32 cellular contexts compared by ENCODE assay signal in genomic region chr1:52266507-52266906, GRCh38.
"Had no signal": no experiment of that assay in that cellular context is flagged by ENCODE, and none has a peak within 500 bp of the region (broad histone marks: within the 10 kb centered on the region; RNA-seq: fewer than 3 reads in every experiment).

No MANE protein-coding gene starts in this region.

- H3K27ac ChIP-seq: adrenal gland, body of pancreas, esophagus squamous epithelium, gastroesophageal sphincter, heart right ventricle had no signal

- H3K9me3 ChIP-seq: adrenal gland, body of pancreas, esophagus squamous epithelium, gastroesophageal sphincter, heart right ventricle had no signal

- H3K36me3 ChIP-seq: adrenal gland had no signal

- ATAC-seq: activated CD8-positive, alpha-beta memory T cell treated with anti-CD3 and anti-CD28 coated beads, Interleukin-2, amount 10 ng/mL, durations not matched to agents 7 days and 5 days; activated CD8-positive, alpha-beta T cell treated with anti-CD3 and anti-CD28 coated beads, Interleukin-2, amount 10 ng/mL, durations not matched to agents 7 days and 5 days; activated naive CD8-positive, alpha-beta T cell treated with anti-CD3 and anti-CD28 coated beads, Interleukin-2, amount 50 U/mL, for 24 hours; body of pancreas; effector memory CD8-positive, alpha-beta T cell; gastroesophageal sphincter; heart right ventricle; T-helper 17 cell had no signal

- H3K4me1 ChIP-seq: adrenal gland had no signal

- H3K27ac Mint-ChIP-seq: activated CD4-positive, alpha-beta memory T cell treated with anti-CD3 and anti-CD28 coated beads for 36 hours; activated CD4-positive, alpha-beta T cell treated with anti-CD3 and anti-CD28 coated beads, Interleukin-2, amount 10 ng/mL, durations not matched to agents 24 days and 14 days; activated CD8-positive, alpha-beta memory T cell treated with anti-CD3 and anti-CD28 coated beads, Interleukin-2, amount 10 ng/mL, durations not matched to agents 7 days and 5 days; activated CD8-positive, alpha-beta T cell treated with anti-CD3 and anti-CD28 coated beads, Interleukin-2, amount 10 ng/mL, durations not matched to agents 7 days and 5 days; activated naive CD4-positive, alpha-beta T cell treated with anti-CD3 and anti-CD28 coated beads for 36 hours; activated naive CD4-positive, alpha-beta T cell treated with anti-CD3 and anti-CD28 coated beads, Interleukin-2, amount 50 U/mL, for 24 hours; activated naive CD8-positive, alpha-beta T cell treated with anti-CD3 and anti-CD28 coated beads for 36 hours; activated naive CD8-positive, alpha-beta T cell treated with anti-CD3 and anti-CD28 coated beads, Interleukin-2, amount 50 U/mL, for 24 hours; activated T-helper 1 cell treated with anti-CD3 and anti-CD28 coated beads, Interleukin-12 subunit alpha, Interleukin-12 subunit beta, Interleukin-2, Interleukin-4 antibody, amounts not matched to agents 30 ng/mL and 10 ng/mL and 1 ng/mL, durations not matched to agents 14 hours and 24 hours and 36 hours; activated T-helper 2 cell treated with anti-CD3 and anti-CD28 coated beads, Interferon-gamma antibody, Interleukin-2, Interleukin-4, amounts not matched to agents 10 μg/mL and 5 μg/mL and 100 μg/mL, durations not matched to agents 14 hours and 24 hours and 36 hours; effector memory CD8-positive, alpha-beta T cell; T-helper 17 cell; T-helper 2 cell treated with Interferon-gamma antibody and Interleukin-4, amounts not matched to agents 5 μg/mL and 100 μg/mL, for 36 hours had no signal

- DNase-seq: activated CD4-positive, alpha-beta memory T cell treated with anti-CD3 and anti-CD28 coated beads for 36 hours; activated CD4-positive, alpha-beta T cell treated with anti-CD3 and anti-CD28 coated beads, Interleukin-2, amount 10 ng/mL, durations not matched to agents 24 days and 14 days; activated CD8-positive, alpha-beta memory T cell treated with anti-CD3 and anti-CD28 coated beads, Interleukin-2, amount 10 ng/mL, durations not matched to agents 7 days and 5 days; activated CD8-positive, alpha-beta memory T cell treated with anti-CD3 and anti-CD28 coated beads, Interleukin-2, amount 50 U/mL, for 4 hours; activated CD8-positive, alpha-beta T cell treated with anti-CD3 and anti-CD28 coated beads, Interleukin-2, amount 10 ng/mL, durations not matched to agents 7 days and 5 days; activated effector memory CD4-positive, alpha-beta T cell treated with anti-CD3 and anti-CD28 coated beads, Interleukin-2, amount 50 U/mL, for 16 hours; activated naive CD4-positive, alpha-beta T cell treated with anti-CD3 and anti-CD28 coated beads for 36 hours; activated naive CD8-positive, alpha-beta T cell treated with anti-CD3 and anti-CD28 coated beads for 36 hours; activated naive CD8-positive, alpha-beta T cell treated with anti-CD3 and anti-CD28 coated beads, Interleukin-2, amount 50 U/mL, for 24 hours; activated T-cell treated with anti-CD3 and anti-CD28 coated beads, Interleukin-2, amount 50 U/mL, for 1 hour; activated T-cell treated with anti-CD3 and anti-CD28 coated beads, Interleukin-2, amount 50 U/mL, for 48 hours; adrenal gland; amygdala; aorta; body of pancreas; cortex of kidney; dermis blood vessel endothelial cell; effector CD4-positive, alpha-beta T cell; effector memory CD8-positive, alpha-beta T cell; erythroblast; esophagus squamous epithelium; foreskin melanocyte; heart right ventricle; T-helper 1 cell; T-helper 17 cell; T1000 had no signal

- H3K9me3 Mint-ChIP-seq: activated CD4-positive, alpha-beta memory T cell treated with anti-CD3 and anti-CD28 coated beads for 36 hours; activated CD4-positive, alpha-beta T cell treated with anti-CD3 and anti-CD28 coated beads, Interleukin-2, amount 10 ng/mL, durations not matched to agents 24 days and 14 days; activated naive CD4-positive, alpha-beta T cell treated with anti-CD3 and anti-CD28 coated beads for 36 hours; activated naive CD4-positive, alpha-beta T cell treated with anti-CD3 and anti-CD28 coated beads, Interleukin-2, amount 50 U/mL, for 24 hours; activated naive CD8-positive, alpha-beta T cell treated with anti-CD3 and anti-CD28 coated beads for 36 hours; activated naive CD8-positive, alpha-beta T cell treated with anti-CD3 and anti-CD28 coated beads, Interleukin-2, amount 50 U/mL, for 24 hours; activated T-helper 1 cell treated with anti-CD3 and anti-CD28 coated beads, Interleukin-12 subunit alpha, Interleukin-12 subunit beta, Interleukin-2, Interleukin-4 antibody, amounts not matched to agents 30 ng/mL and 10 ng/mL and 1 ng/mL, durations not matched to agents 14 hours and 24 hours and 36 hours; activated T-helper 2 cell treated with anti-CD3 and anti-CD28 coated beads, Interferon-gamma antibody, Interleukin-2, Interleukin-4, amounts not matched to agents 10 μg/mL and 5 μg/mL and 100 μg/mL, durations not matched to agents 14 hours and 24 hours and 36 hours; effector memory CD8-positive, alpha-beta T cell; T-helper 2 cell treated with Interferon-gamma antibody and Interleukin-4, amounts not matched to agents 5 μg/mL and 100 μg/mL, for 36 hours had no signal

- H3K36me3 Mint-ChIP-seq: activated CD8-positive, alpha-beta memory T cell treated with anti-CD3 and anti-CD28 coated beads, Interleukin-2, amount 10 ng/mL, durations not matched to agents 7 days and 5 days had no signal

- H3K4me3 ChIP-seq: adrenal gland, body of pancreas, esophagus squamous epithelium, gastroesophageal sphincter, heart right ventricle had no signal

- H3K4me3 Mint-ChIP-seq: activated CD4-positive, alpha-beta memory T cell treated with anti-CD3 and anti-CD28 coated beads for 36 hours; activated CD4-positive, alpha-beta T cell treated with anti-CD3 and anti-CD28 coated beads, Interleukin-2, amount 10 ng/mL, durations not matched to agents 24 days and 14 days; activated CD8-positive, alpha-beta memory T cell treated with anti-CD3 and anti-CD28 coated beads, Interleukin-2, amount 10 ng/mL, durations not matched to agents 7 days and 5 days; activated CD8-positive, alpha-beta T cell treated with anti-CD3 and anti-CD28 coated beads, Interleukin-2, amount 10 ng/mL, durations not matched to agents 7 days and 5 days; activated naive CD4-positive, alpha-beta T cell treated with anti-CD3 and anti-CD28 coated beads for 36 hours; activated naive CD4-positive, alpha-beta T cell treated with anti-CD3 and anti-CD28 coated beads, Interleukin-2, amount 50 U/mL, for 24 hours; activated naive CD8-positive, alpha-beta T cell treated with anti-CD3 and anti-CD28 coated beads for 36 hours; activated naive CD8-positive, alpha-beta T cell treated with anti-CD3 and anti-CD28 coated beads, Interleukin-2, amount 50 U/mL, for 24 hours; activated T-helper 1 cell treated with anti-CD3 and anti-CD28 coated beads, Interleukin-12 subunit alpha, Interleukin-12 subunit beta, Interleukin-2, Interleukin-4 antibody, amounts not matched to agents 30 ng/mL and 10 ng/mL and 1 ng/mL, durations not matched to agents 14 hours and 24 hours and 36 hours; effector memory CD8-positive, alpha-beta T cell; T-helper 17 cell; T-helper 2 cell treated with Interferon-gamma antibody and Interleukin-4, amounts not matched to agents 5 μg/mL and 100 μg/mL, for 36 hours had no signal

- H3K4me1 Mint-ChIP-seq: activated CD4-positive, alpha-beta T cell treated with anti-CD3 and anti-CD28 coated beads, Interleukin-2, amount 10 ng/mL, durations not matched to agents 24 days and 14 days; activated CD8-positive, alpha-beta memory T cell treated with anti-CD3 and anti-CD28 coated beads, Interleukin-2, amount 10 ng/mL, durations not matched to agents 7 days and 5 days had no signal

- H3K27me3 ChIP-seq: adrenal gland, body of pancreas, esophagus squamous epithelium, gastroesophageal sphincter had no signal

- H3K27me3 Mint-ChIP-seq: activated CD4-positive, alpha-beta memory T cell treated with anti-CD3 and anti-CD28 coated beads for 36 hours; activated CD4-positive, alpha-beta T cell treated with anti-CD3 and anti-CD28 coated beads, Interleukin-2, amount 10 ng/mL, durations not matched to agents 24 days and 14 days; activated CD8-positive, alpha-beta memory T cell treated with anti-CD3 and anti-CD28 coated beads, Interleukin-2, amount 10 ng/mL, durations not matched to agents 7 days and 5 days; activated naive CD4-positive, alpha-beta T cell treated with anti-CD3 and anti-CD28 coated beads, Interleukin-2, amount 50 U/mL, for 24 hours; activated naive CD8-positive, alpha-beta T cell treated with anti-CD3 and anti-CD28 coated beads for 36 hours; activated naive CD8-positive, alpha-beta T cell treated with anti-CD3 and anti-CD28 coated beads, Interleukin-2, amount 50 U/mL, for 24 hours; effector memory CD8-positive, alpha-beta T cell; T-helper 17 cell had no signal

- FAIRE-seq: colon had no signal
